In genomic region chr3:138259126-138259525, GRCh38 we compare ENCODE assay signal across 35 cellular contexts.
"Had no signal": no experiment of that assay in that cellular context is flagged by ENCODE, and none has a peak within 500 bp of the region (broad histone marks: within the 10 kb centered on the region; RNA-seq: fewer than 3 reads in every experiment).

No MANE protein-coding gene starts in this region.

- H3K9me3 ChIP-seq: MG63 had no signal

- H3K9ac ChIP-seq: KMS-11 had no signal

- DNase-seq: Karpas-422, Kasumi-1, MG63, MM.1S, MV-4-11, NCI-H1048, NCI-H1092, NCI-H1092 treated with DMSO at 0.1 percent for 48 hours, NCI-H1105, NCI-H1105 treated with DMSO at 0.1 percent for 48 hours, NCI-H1417, NCI-H1417 treated with DMSO at 0.1 percent for 48 hours, NCI-H1436, NCI-H1436 treated with DMSO at 0.1 percent for 48 hours, NCI-H146, NCI-H1694, NCI-H1694 treated with DMSO at 0.1 percent for 48 hours, NCI-H187, NCI-H187 treated with DMSO at 0.1 percent for 48 hours, NCI-H1930, NCI-H2029, NCI-H2029 treated with DMSO at 0.1 percent for 48 hours, NCI-H2081, NCI-H2081 treated with DMSO at 0.1 percent for 48 hours, NCI-H2107, NCI-H2171, NCI-H2171 treated with DMSO at 0.1 percent for 48 hours, NCI-H2227 treated with DMSO at 0.1 percent for 48 hours, NCI-H226, NCI-H345, NCI-H446, NCI-H446 treated with DMSO at 0.1 percent for 48 hours, NCI-H510A, NCI-H510A treated with DMSO at 0.1 percent for 48 hours had no signal

- H3K27me3 ChIP-seq: MG63 had no signal

- H3K4me3 ChIP-seq: MG63 had no signal

- H3K27ac ChIP-seq: KMS-11 had no signal
